Comparison of ENCODE assay signal across 18 cellular contexts in genomic region chr7:38781991-38782390, GRCh38.
DNase-seq lines count a peak whose midpoint lies in the region; ATAC-seq, FAIRE-seq and TF ChIP-seq lines count a peak whose summit lies in the region.
"Had no signal": no experiment of that assay in that cellular context is flagged by ENCODE, and none has a peak within 500 bp of the region (broad histone marks: within the 10 kb centered on the region; RNA-seq: fewer than 3 reads in every experiment).

No MANE protein-coding gene starts in this region.

- POLR2A ChIA-PET in H1 (lab: Charles Lee; ENCODE audit: partially characterized antibody) = no interaction called here

- H3T11ph ChIP-seq in H9 (ENCODE audit: low read length) = no peak overlapping the region

- H3K4me3 ChIP-seq in H1 (ENCODE audit: extremely low read depth in 1 of 4, insufficient read depth in 2 of 4, low read depth in 3 of 4, low read length in 4 of 4) (no peak overlapping the region), neuronal stem cell (ENCODE audit: low read length in 2 of 2) (no peak overlapping the region), heart right ventricle (no peak overlapping the region), foreskin fibroblast (ENCODE audit: low read depth in 1 of 2, low read length in 2 of 2) (no peak overlapping the region)
- H3K4me3 ChIP-seq: PC-9, SJCRH30 had no signal

- no peaks in the 10 kb centered on the region for H3K27me3 ChIP-seq in H9 (ENCODE audit: insufficient read depth, low read length)
- H3K27me3 ChIP-seq in H1 (replicated peaks in 1 of 4; ENCODE audit: control insufficient read depth in 3 of 4, extremely low read depth in 1 of 4, insufficient read depth in 3 of 4, low read length in 3 of 4) = no peaks in the 10 kb centered on the region
- H3K27me3 ChIP-seq in neuronal stem cell (ENCODE audit: control insufficient read depth in 3 of 3, insufficient read depth in 3 of 3, low read depth in 1 of 3, low read length in 3 of 3) = no peaks in the 10 kb centered on the region
- H3K27me3 ChIP-seq in heart right ventricle = no peaks in the 10 kb centered on the region
- H3K27me3 ChIP-seq: SJCRH30 had no signal

- TF ChIP-seq RAD21 in H1 (IDR thresholded peaks at IDR 0.05 in 1 of 2, conservative IDR thresholded peaks at IDR 0.05 in 1 of 2; ENCODE audit: low read depth in 2 of 2, low read length in 2 of 2) = no peak

- H3K18ac ChIP-seq in H9 (ENCODE audit: insufficient read length, low read depth, low read length) (no peak overlapping the region), H1 (ENCODE audit: extremely low read depth, low read length) (peak overlapping the region; percentile 62), neuronal stem cell (ENCODE audit: low read length) (no peak overlapping the region)

- no peaks in the 10 kb centered on the region for H4K20me1 ChIP-seq in H9 (ENCODE audit: control insufficient read depth, insufficient read depth, insufficient read length)
- H4K20me1 ChIP-seq in H1 (replicated peaks in 1 of 2; ENCODE audit: control insufficient read depth in 1 of 2, insufficient read depth in 2 of 2, low read length in 2 of 2) = no peaks in the 10 kb centered on the region

- H2AK5ac ChIP-seq in H9 (ENCODE audit: insufficient read length, low read length) (no peak overlapping the region), H1 (ENCODE audit: low read depth, low read length) (0 out of 2 replicates have a peak overlapping the region, but pooled peaks have one; percentile 34), neuronal stem cell (ENCODE audit: low read depth, low read length) (no peak overlapping the region)

- H3K79me2 ChIP-seq in H9 (ENCODE audit: insufficient read depth, low read length) = no peaks in the 10 kb centered on the region
- H3K79me2 ChIP-seq in H1 (ENCODE audit: control insufficient read depth in 1 of 2, insufficient read depth in 2 of 2, low read length in 2 of 2) = no peaks in the 10 kb centered on the region

- H3K27ac Mint-ChIP-seq in H9 = peak overlapping the region; percentile 55 to 83 (median 56); a peak in 5 of 7 replicates
- H3K27ac Mint-ChIP-seq in natural killer cell = no peak overlapping the region
- H3K27ac Mint-ChIP-seq: T-helper 1 cell treated with Interleukin-12 subunit alpha and Interleukin-12 subunit beta and Interleukin-4 antibody, amounts not matched to agents 30 μg/mL and 1 μg/mL, for 36 hours had no signal

- TF ChIP-seq CTCF in H9 (conservative IDR thresholded peaks at IDR 0.05) = no peak
- no peak for TF ChIP-seq CTCF in H1 (IDR thresholded peaks at IDR 0.05; ENCODE audit: control extremely low read depth in 1 of 3, insufficient read depth in 1 of 3, low read depth in 1 of 3, low read length in 3 of 3)
- no peak for TF ChIP-seq CTCF in natural killer cell (IDR thresholded peaks at IDR 0.05)
- no peak for TF ChIP-seq CTCF in heart right ventricle (IDR thresholded peaks at IDR 0.05)
- no peak for TF ChIP-seq CTCF in foreskin fibroblast (IDR thresholded peaks at IDR 0.05; ENCODE audit: low read depth, low read length)

- H4K5ac ChIP-seq in H9 (ENCODE audit: insufficient read length, low read depth, low read length) (no peak overlapping the region), H1 (ENCODE audit: insufficient read length, low read depth, low read length) (no peak overlapping the region)

- CTCF ChIA-PET in H1 (lab: Charles Lee; ENCODE audit: partially characterized antibody) = interaction anchor here (0.7 to 1.0 kb wide), 4 partner anchors 12 to 151 kb away, joined by 3 read pairs; partner anchors contain the start of gene AMPH

- no peak for TF ChIP-seq POLR2A in H1 (IDR thresholded peaks at IDR 0.05; ENCODE audit: control extremely low read depth in 1 of 2, low read depth in 2 of 2, low read length in 2 of 2)

- peak; percentile 46 for DNase-seq in H9
- DNase-seq in NCI-H1092 treated with DMSO at 0.1 percent for 48 hours (lab: John Stamatoyannopoulos, UW) = peak; percentile 66
- DNase-seq in H1 (ENCODE audit: low read depth in 1 of 2, low spot score in 2 of 2) = peak in 1 of 2 experiments; percentile 10
- no peak for DNase-seq in neuronal stem cell (ENCODE audit: low spot score)
- no peak for DNase-seq in natural killer cell
- DNase-seq in heart right ventricle = no peak
- DNase-seq in foreskin fibroblast = no peak
- DNase-seq: ACHN, DMS79, NCI-H187 treated with DMSO at 0.1 percent for 48 hours, NCI-H345, NCI-H526, PC-9, SJCRH30 had no signal

- no peaks in the 10 kb centered on the region for H3K27me3 Mint-ChIP-seq in H9 (ENCODE audit: low read depth)
- H3K27me3 Mint-ChIP-seq in natural killer cell (ENCODE audit: low read depth in 2 of 2) = no peaks in the 10 kb centered on the region

- H3K14ac ChIP-seq in H9 (ENCODE audit: insufficient read depth, low read length) (0 out of 2 replicates have a peak overlapping the region, but pooled peaks have one; percentile 26), H1 (ENCODE audit: insufficient read length) (no peak overlapping the region), neuronal stem cell (ENCODE audit: low read length) (no peak overlapping the region)

- H4K91ac ChIP-seq in H9 (ENCODE audit: insufficient read length, low read depth, low read length) (no peak overlapping the region), H1 (replicated peaks; ENCODE audit: insufficient read length, low read length) (no peak overlapping the region), neuronal stem cell (ENCODE audit: low read depth, low read length, poor library complexity) (no peak overlapping the region)

- intact Hi-C loops in natural killer cell (cut with micrococcal nuclease) = no loop called here
- intact Hi-C loops in heart right ventricle (cut with DNase I) = no loop called here

- H3K4me1 Mint-ChIP-seq in H9 (peaks cover 13% of the 10 kb centered on the region in 2 experiments), natural killer cell (no peaks in the 10 kb centered on the region)

- H3K4me2 ChIP-seq in H9 (ENCODE audit: insufficient read depth, insufficient read length, low read length) = no peak overlapping the region
- peak overlapping the region; percentile 2 to 34; a peak in 2 of 4 replicates for H3K4me2 ChIP-seq in H1 (ENCODE audit: insufficient read depth in 1 of 2, low read depth in 2 of 2, low read length in 2 of 2)
- no peak overlapping the region for H3K4me2 ChIP-seq in neuronal stem cell (ENCODE audit: insufficient read depth, low read length, poor library complexity, severe bottlenecking)
- H3K4me2 ChIP-seq: PC-9 had no signal

- H3K27ac ChIP-seq in H9 (ENCODE audit: insufficient read length, low read depth, low read length) (no peak overlapping the region), H1 (ENCODE audit: low read depth, low read length) (no peak overlapping the region), neuronal stem cell (replicated peaks; ENCODE audit: low read length) (peak overlapping the region; percentile 23), heart right ventricle (no peak overlapping the region)
- H3K27ac ChIP-seq: C4-2B, PC-9, SJCRH30 had no signal

- H3K56ac ChIP-seq in H9 (ENCODE audit: insufficient read length, low read depth, low read length) (no peak overlapping the region), H1 (replicated peaks; ENCODE audit: insufficient read length, low read depth, low read length) (no peak overlapping the region)

- no peak overlapping the region for H2BK5ac ChIP-seq in H9 (ENCODE audit: insufficient read length, low read length)
- peak overlapping the region; percentile 62; the same call in 1 of the 2 replicates for H2BK5ac ChIP-seq in H1 (ENCODE audit: low read depth, low read length)
- no peak overlapping the region for H2BK5ac ChIP-seq in neuronal stem cell (ENCODE audit: low read length)

- H3K36me3 ChIP-seq in H1 (ENCODE audit: control insufficient read depth in 2 of 4, insufficient read depth in 4 of 4, low read length in 3 of 4) = no peaks in the 10 kb centered on the region
- peaks cover 0 to 2% of the 10 kb centered on the region in 2 donors for H3K36me3 ChIP-seq in neuronal stem cell (replicated peaks in 1 of 2; ENCODE audit: control insufficient read depth in 2 of 2, insufficient read depth in 2 of 2, low read length in 2 of 2)
- H3K36me3 ChIP-seq in heart right ventricle = peaks cover 0 to 20% (median 0%) of the 10 kb centered on the region in 9 donors
- H3K36me3 ChIP-seq: SJCRH30 had no signal

- H3K79me1 ChIP-seq in H9 (ENCODE audit: insufficient read depth, low read depth, low read length, poor library complexity, severe bottlenecking) (no peaks in the 10 kb centered on the region), H1 (ENCODE audit: low read depth, low read length) (no peaks in the 10 kb centered on the region), neuronal stem cell (ENCODE audit: low read depth, low read length) (no peaks in the 10 kb centered on the region)

- H3K36me3 Mint-ChIP-seq in H9 (ENCODE audit: insufficient read depth in 1 of 3, low read depth in 3 of 3) (no peaks in the 10 kb centered on the region; a peak in 3 of 7 replicates), natural killer cell (peaks cover 20% of the 10 kb centered on the region)

- H4K8ac ChIP-seq in H9 (replicated peaks; ENCODE audit: insufficient read length, low read depth, low read length) (no peak overlapping the region), H1 (ENCODE audit: extremely low read depth, insufficient read depth, low read length) (no peak overlapping the region), neuronal stem cell (ENCODE audit: low read depth, low read length) (no peak overlapping the region)

- no peaks in the 10 kb centered on the region for H3K9me3 ChIP-seq in H9 (ENCODE audit: control insufficient read depth, low read depth, low read length)
- H3K9me3 ChIP-seq in H1 (ENCODE audit: insufficient read depth in 2 of 2, low read depth in 1 of 2, low read length in 1 of 2) = no peaks in the 10 kb centered on the region
- peaks cover 0 to 5% of the 10 kb centered on the region in 2 donors for H3K9me3 ChIP-seq in neuronal stem cell (replicated peaks in 1 of 2; ENCODE audit: control insufficient read depth in 2 of 2, insufficient read depth in 1 of 2, low read depth in 1 of 2, low read length in 2 of 2)
- no peaks in the 10 kb centered on the region for H3K9me3 ChIP-seq in heart right ventricle
- H3K9me3 ChIP-seq: SJCRH30 had no signal

- no peak overlapping the region for H2BK20ac ChIP-seq in H9 (ENCODE audit: low read depth, low read length, poor library complexity, severe bottlenecking)
- H2BK20ac ChIP-seq in H1 (ENCODE audit: low read length) = no peak overlapping the region

- H3K9me3 Mint-ChIP-seq in H9 (no peaks in the 10 kb centered on the region), natural killer cell (no peaks in the 10 kb centered on the region)
- H3K9me3 Mint-ChIP-seq: T-helper 1 cell treated with Interleukin-12 subunit alpha and Interleukin-12 subunit beta and Interleukin-4 antibody, amounts not matched to agents 30 μg/mL and 1 μg/mL, for 36 hours had no signal

- H2AFZ ChIP-seq in H9 (ENCODE audit: low read length) (no peak overlapping the region), H1 (ENCODE audit: low read length) (no peak overlapping the region), neuronal stem cell (ENCODE audit: low read length) (no peak overlapping the region)
- H2AFZ ChIP-seq: PC-9 had no signal

- H2BK120ac ChIP-seq in H9 (ENCODE audit: low read depth, low read length, poor library complexity, severe bottlenecking) = no peak overlapping the region
- H2BK120ac ChIP-seq in H1 (replicated peaks; ENCODE audit: low read depth, low read length) = no peak overlapping the region
- no peak overlapping the region for H2BK120ac ChIP-seq in neuronal stem cell (ENCODE audit: low read depth, low read length)

- H3K4ac ChIP-seq in H9 (ENCODE audit: low read depth, low read length) (no peak overlapping the region), H1 (replicated peaks; ENCODE audit: insufficient read length, low read depth, low read length) (no peak overlapping the region), neuronal stem cell (ENCODE audit: low read length) (no peak overlapping the region)

- ATAC-seq in natural killer cell (no peak), heart right ventricle (no peak)

- H3K23me2 ChIP-seq in H9 (ENCODE audit: insufficient read length, low read depth, low read length, poor library complexity, severe bottlenecking) (no peaks in the 10 kb centered on the region), H1 (ENCODE audit: low read depth, low read length) (no peaks in the 10 kb centered on the region)

- H2BK15ac ChIP-seq in H9 (ENCODE audit: low read depth, low read length) (no peak overlapping the region), H1 (ENCODE audit: low read length) (no peak overlapping the region), neuronal stem cell (ENCODE audit: low read length) (no peak overlapping the region)

- FAIRE-seq in H1 (lab: Jason Lieb, UNC) = peak; percentile 85
- FAIRE-seq: H54, HTR-8/SVneo had no signal

- H3K4me1 ChIP-seq in H9 (ENCODE audit: insufficient read depth, low read length) (no peaks in the 10 kb centered on the region), H1 (replicated peaks in 1 of 4; ENCODE audit: control insufficient read depth in 3 of 4, insufficient read depth in 4 of 4, low read length in 3 of 4) (peaks cover 3 to 7% (median 4%) of the 10 kb centered on the region in 4 experiments; a peak in 5 of 7 replicates), neuronal stem cell (ENCODE audit: control insufficient read depth in 2 of 2, insufficient read depth in 1 of 2, low read depth in 1 of 2, low read length in 2 of 2) (peaks cover 5 to 8% of the 10 kb centered on the region in 2 donors), heart right ventricle (no peaks in the 10 kb centered on the region)
- H3K4me1 ChIP-seq: SJCRH30 had no signal

- TF ChIP-seq EP300 in H1 (IDR thresholded peaks at IDR 0.05; ENCODE audit: borderline replicate concordance in 1 of 2, low read depth in 2 of 2, low read length in 2 of 2) = no peak

- H2BK12ac ChIP-seq in H9 (ENCODE audit: insufficient read length, low read depth, low read length) (no peak overlapping the region), H1 (ENCODE audit: low read depth, low read length) (no peak overlapping the region), neuronal stem cell (ENCODE audit: low read length) (no peak overlapping the region)

- H3K9ac ChIP-seq in H9 (ENCODE audit: extremely low read depth, insufficient read length, low read length) (no peak overlapping the region), H1 (replicated peaks in 1 of 4; ENCODE audit: extremely low read depth in 1 of 4, low read depth in 3 of 4, low read length in 3 of 4) (no peak overlapping the region; a peak in 1 of 7 replicates), neuronal stem cell (ENCODE audit: low read depth, low read length, poor library complexity) (no peak overlapping the region)

- H3K4me3 Mint-ChIP-seq in H9 = no peak overlapping the region
- H3K4me3 Mint-ChIP-seq in natural killer cell = no peak overlapping the region
- H3K4me3 Mint-ChIP-seq: T-helper 1 cell treated with Interleukin-12 subunit alpha and Interleukin-12 subunit beta and Interleukin-4 antibody, amounts not matched to agents 30 μg/mL and 1 μg/mL, for 36 hours had no signal

- H3K23ac ChIP-seq in H9 (ENCODE audit: insufficient read length, low read depth, low read length) (no peak overlapping the region), H1 (ENCODE audit: insufficient read length) (no peak overlapping the region), neuronal stem cell (ENCODE audit: low read depth, low read length, poor library complexity) (no peak overlapping the region)

Comparison
In these comparisons a context has a peak if more than half of its experiments do, and no peak if none do; other contexts are left out.
1. DNase-seq: peak in H9 (single experiment) and NCI-H1092 treated with DMSO at 0.1 percent for 48 hours (single experiment); none in neuronal stem cell (single experiment), natural killer cell (single experiment), heart right ventricle (0 of 2) and foreskin fibroblast (0 of 2).
2. H3K4me2 ChIP-seq: peak in H1 (2 of 2); none in H9 (single experiment) and neuronal stem cell (single experiment).
3. H3K27ac Mint-ChIP-seq: peak in H9 (3 of 3); none in natural killer cell (0 of 2).